In genomic region chr2:62196278-62196901, GRCh38 we compare ENCODE assay signal across 8 cellular contexts. TPM values are rescaled to one million over a fixed set of nuclear protein-coding genes. Genes with fewer than 3 reads are reported as not detected.
DNase-seq lines count a peak whose midpoint lies in the region; ATAC-seq and TF ChIP-seq lines count a peak whose summit lies in the region.

No MANE protein-coding gene starts in this region.

- ATAC-seq in GM18505 (IDR thresholded peaks at IDR 0.05; ENCODE audit: unreplicated experiment) (peak; percentile 21), HG02678 (IDR thresholded peaks at IDR 0.05; ENCODE audit: unreplicated experiment) (peak; percentile 28), thoracic aorta (ENCODE audit: insufficient number of reproducible peaks, low FRiP score, low read depth) (peak; percentile 26)
- ATAC-seq in activated T-cell treated with anti-CD3 and anti-CD28 coated beads, Interleukin-2, amount 50 U/mL, for 72 hours (replicated peaks in 1 of 2), result peak; percentile 45 to 50

- peaks cover 4 to 13% of the 10 kb centered on the region in 2 donors for H3K36me3 Mint-ChIP-seq in activated T-cell treated with anti-CD3 and anti-CD28 coated beads, Interleukin-2, amount 50 U/mL, for 72 hours (ENCODE audit: insufficient read depth in 2 of 2)

- H3K27ac ChIP-seq in neutrophil, result peak overlapping the region; percentile 91
- H3K27ac ChIP-seq in thoracic aorta, result peak overlapping the region; percentile 84 to 94

- TF ChIP-seq CTCF in fibroblast of the aortic adventitia (IDR thresholded peaks at IDR 0.05; ENCODE audit: insufficient read depth, low read length), result no peak
- no peak for TF ChIP-seq CTCF in neutrophil (IDR thresholded peaks at IDR 0.05)
- no peak for TF ChIP-seq CTCF in thoracic aorta (IDR thresholded peaks at IDR 0.05)

- no peak for TF ChIP-seq POLR2A in GM18505 (IDR thresholded peaks at IDR 0.05; ENCODE audit: borderline replicate concordance, extremely low read depth, insufficient read depth, insufficient read length)

- H3K27ac Mint-ChIP-seq in activated T-cell treated with anti-CD3 and anti-CD28 coated beads, Interleukin-2, amount 50 U/mL, for 72 hours, result no peak overlapping the region

- DNase-seq in NCI-H69 (lab: John Stamatoyannopoulos, UW) (peak; percentile 75), fibroblast of the aortic adventitia (ENCODE audit: low read depth) (no peak), thoracic aorta (ENCODE audit: low spot score) (no peak), inferior parietal cortex (ENCODE audit: extremely low spot score) (no peak)
- DNase-seq in activated T-cell treated with anti-CD3 and anti-CD28 coated beads, Interleukin-2, amount 50 U/mL, for 72 hours, result peak; percentile 72

- no peaks in the 10 kb centered on the region for H3K9me3 Mint-ChIP-seq in activated T-cell treated with anti-CD3 and anti-CD28 coated beads, Interleukin-2, amount 50 U/mL, for 72 hours

- no peaks in the 10 kb centered on the region for H3K9me3 ChIP-seq in neutrophil
- no peaks in the 10 kb centered on the region for H3K9me3 ChIP-seq in thoracic aorta

- peaks cover 33% of the 10 kb centered on the region for H3K4me1 Mint-ChIP-seq in activated T-cell treated with anti-CD3 and anti-CD28 coated beads, Interleukin-2, amount 50 U/mL, for 72 hours (ENCODE audit: low read depth)

- H3K27me3 ChIP-seq in neutrophil (no peaks in the 10 kb centered on the region), thoracic aorta (replicated peaks; ENCODE audit: insufficient read depth) (no peaks in the 10 kb centered on the region)

- H3K36me3 ChIP-seq in neutrophil (no peaks in the 10 kb centered on the region), thoracic aorta (no peaks in the 10 kb centered on the region)

- peaks cover 60 to 65% of the 10 kb centered on the region in 2 experiments for H3K4me1 ChIP-seq in neutrophil (ENCODE audit: control insufficient read depth in 1 of 2, insufficient read depth in 1 of 2, low read depth in 1 of 2, low read length in 1 of 2)
- peaks cover 20 to 34% of the 10 kb centered on the region in 2 donors for H3K4me1 ChIP-seq in thoracic aorta (ENCODE audit: control insufficient read depth in 1 of 2, low read depth in 2 of 2)

- peak overlapping the region; percentile 89 to 94 for H3K4me3 Mint-ChIP-seq in activated T-cell treated with anti-CD3 and anti-CD28 coated beads, Interleukin-2, amount 50 U/mL, for 72 hours

- H3K27me3 Mint-ChIP-seq in activated T-cell treated with anti-CD3 and anti-CD28 coated beads, Interleukin-2, amount 50 U/mL, for 72 hours (ENCODE audit: low read depth), result no peaks in the 10 kb centered on the region

- H3K4me3 ChIP-seq in fibroblast of the aortic adventitia (ENCODE audit: low read depth, low read length), result peak overlapping the region; percentile 94
- peak overlapping the region; percentile 79 to 95 for H3K4me3 ChIP-seq in neutrophil (ENCODE audit: low read depth in 1 of 2, low read length in 1 of 2)
- peak overlapping the region; percentile 99 for H3K4me3 ChIP-seq in thoracic aorta

RNA-seq across cellular contexts. Expression of gene B3GNT2, which starts 0.5 kb away (rescaled TPM):
- 10 to 100 TPM; 46.2 to 47.2 TPM for total RNA-seq in activated T-cell treated with anti-CD3 and anti-CD28 coated beads, Interleukin-2, amount 50 U/mL, for 72 hours
- total RNA-seq in fibroblast of the aortic adventitia (ENCODE audit: low replicate concordance), result 14.1 and 14.2 TPM in 2 replicates
- total RNA-seq in thoracic aorta, result 10 to 100 TPM; 20.1 to 27.9 TPM

Comparison
In these comparisons a context has a peak if more than half of its experiments do, and no peak if none do; other contexts are left out.
1. DNase-seq: peak in NCI-H69 (single experiment) and activated T-cell treated with anti-CD3 and anti-CD28 coated beads, Interleukin-2, amount 50 U/mL, for 72 hours (2 of 2); none in fibroblast of the aortic adventitia (single experiment), thoracic aorta (single experiment) and inferior parietal cortex (single experiment).
2. Peak in every context shown above with its lines, with median percentiles within 50 percentile points of each other: ATAC-seq and H3K4me3 ChIP-seq.